ENCODE assay signal across 18 cellular contexts in the genomic region with DNA sequence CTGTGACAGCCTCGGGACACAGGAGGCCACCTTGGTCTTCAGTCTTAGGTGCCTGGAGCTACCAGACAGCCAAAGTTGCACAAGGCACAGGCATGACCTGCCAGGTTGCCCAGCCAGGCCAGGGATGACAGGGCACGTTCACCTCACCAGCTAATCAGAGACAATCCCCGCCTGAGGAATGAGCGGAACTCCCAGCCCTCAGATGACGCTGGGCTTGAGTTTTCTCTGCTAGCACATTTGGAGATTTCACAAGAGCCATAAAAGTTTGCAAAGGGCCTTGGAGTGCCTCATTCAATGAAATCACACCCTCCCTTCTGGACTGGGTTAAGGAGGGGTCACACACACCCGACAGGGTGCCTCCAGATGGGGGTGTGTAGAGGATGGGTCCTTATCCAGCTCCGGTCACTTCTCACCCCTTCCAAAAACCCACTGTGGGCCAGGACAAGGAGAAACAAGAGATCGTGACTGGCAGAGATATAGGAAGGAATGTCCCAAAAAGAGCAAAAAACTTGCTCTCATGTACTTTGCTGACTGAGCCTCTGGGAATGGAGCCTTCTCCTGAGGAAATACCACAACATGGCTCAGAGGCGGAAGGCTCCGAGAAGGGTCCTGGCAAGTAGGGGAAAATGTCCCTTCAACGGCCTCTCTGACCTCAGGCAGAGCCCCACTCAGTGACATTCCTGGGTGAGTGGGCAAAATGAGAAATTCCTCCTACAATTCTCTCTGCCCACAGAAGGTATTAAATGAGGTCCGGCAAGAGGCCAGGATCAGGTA.
DNase-seq lines count a peak whose midpoint lies in the region; ATAC-seq and TF ChIP-seq lines count a peak whose summit lies in the region.
"Had no signal": no experiment of that assay in that cellular context is flagged by ENCODE, and none has a peak within 500 bp of the region (broad histone marks: within the 10 kb centered on the region; RNA-seq: fewer than 3 reads in every experiment).

No MANE protein-coding gene starts in this region.

- H3K4me3 Mint-ChIP-seq in activated T-helper 2 cell treated with anti-CD3 and anti-CD28 coated beads, Interferon-gamma antibody, Interleukin-2, Interleukin-4, amounts not matched to agents 10 μg/mL and 5 μg/mL and 100 μg/mL, durations not matched to agents 14 hours and 24 hours and 36 hours (ENCODE audit: low read depth) = no peak overlapping the region
- H3K4me3 Mint-ChIP-seq: CD8-positive, alpha-beta memory T cell had no signal

- no peaks in the 10 kb centered on the region for H3K27me3 ChIP-seq in thyroid gland

- peaks cover 3 to 4% of the 10 kb centered on the region in 2 donors for H3K4me1 ChIP-seq in thyroid gland

- H3K9me3 ChIP-seq in thyroid gland = no peaks in the 10 kb centered on the region

- H3K4me3 ChIP-seq in lower leg skin (ENCODE audit: low read depth, poor library complexity, severe bottlenecking) (no peak overlapping the region), thyroid gland (replicated peaks in 1 of 3) (no peak overlapping the region)
- H3K4me3 ChIP-seq: SK-N-MC had no signal

- H3K27ac Mint-ChIP-seq in activated T-helper 2 cell treated with anti-CD3 and anti-CD28 coated beads, Interferon-gamma antibody, Interleukin-2, Interleukin-4, amounts not matched to agents 10 μg/mL and 5 μg/mL and 100 μg/mL, durations not matched to agents 14 hours and 24 hours and 36 hours = peak overlapping the region; percentile 36
- H3K27ac Mint-ChIP-seq: CD8-positive, alpha-beta memory T cell had no signal

- H3K9me3 Mint-ChIP-seq in activated T-helper 2 cell treated with anti-CD3 and anti-CD28 coated beads, Interferon-gamma antibody, Interleukin-2, Interleukin-4, amounts not matched to agents 10 μg/mL and 5 μg/mL and 100 μg/mL, durations not matched to agents 14 hours and 24 hours and 36 hours = peaks cover 7% of the 10 kb centered on the region

- DNase-seq in EH (ENCODE audit: low read depth) (peak; percentile 91), lower leg skin (ENCODE audit: low spot score in 2 of 2) (peak; percentile 41 to 91), thyroid gland (peak; percentile 76 to 77), DMS 273 (lab: John Stamatoyannopoulos, UW; ENCODE audit: unreplicated experiment) (no peak), superior temporal gyrus (ENCODE audit: extremely low spot score) (no peak)
- no peak for DNase-seq in activated T-helper 2 cell treated with anti-CD3 and anti-CD28 coated beads, Interferon-gamma antibody, Interleukin-2, Interleukin-4, amounts not matched to agents 10 μg/mL and 5 μg/mL and 100 μg/mL, durations not matched to agents 14 hours and 24 hours and 36 hours (ENCODE audit: low spot score)
- DNase-seq: activated CD4-positive, alpha-beta T cell treated with anti-CD3 and anti-CD28 coated beads, Interleukin-2, amount 50 U/mL, for 48 hours; activated gamma-delta T cell treated with Interleukin-2 at 50 U/mL for 16 hours; amygdala; caudate nucleus; CD8-positive, alpha-beta memory T cell; erythroblast; NCI-H1417 treated with DMSO at 0.1 percent for 48 hours; NCI-H524; WERI-Rb-1 had no signal

- TF ChIP-seq POLR2A in lower leg skin (IDR thresholded peaks at IDR 0.05) = no peak
- TF ChIP-seq POLR2A in thyroid gland (IDR thresholded peaks at IDR 0.05) = no peak

- no peak overlapping the region for H3K27ac ChIP-seq in thyroid gland
- H3K27ac ChIP-seq: SK-N-MC, WERI-Rb-1 had no signal

- ATAC-seq in HG02973 (IDR thresholded peaks at IDR 0.05; ENCODE audit: unreplicated experiment) = no peak
- ATAC-seq in HG03039 (IDR thresholded peaks at IDR 0.05; ENCODE audit: unreplicated experiment) = no peak

- 66 to 71% methylated on average over 12 of the region's 12 CpGs for WGBS in lower leg skin, 2 donors
- WGBS in thyroid gland, 2 donors = 57 to 68% methylated on average over 10 to 12 of the region's 12 CpGs

- H3K36me3 ChIP-seq in thyroid gland = no peaks in the 10 kb centered on the region
- H3K36me3 ChIP-seq: WERI-Rb-1 had no signal

- intact Hi-C loops in activated T-helper 2 cell treated with anti-CD3 and anti-CD28 coated beads, Interferon-gamma antibody, Interleukin-2, Interleukin-4, amounts not matched to agents 10 μg/mL and 5 μg/mL and 100 μg/mL, durations not matched to agents 14 hours and 24 hours and 36 hours (cut with micrococcal nuclease) = no loop called here
- intact Hi-C loops in lower leg skin (cut with DNase I; ENCODE audit: low total_unique reads) (no loop called here), thyroid gland (cut with DNase I) (no loop called here)

- peaks cover 36% of the 10 kb centered on the region for H3K4me1 Mint-ChIP-seq in activated T-helper 2 cell treated with anti-CD3 and anti-CD28 coated beads, Interferon-gamma antibody, Interleukin-2, Interleukin-4, amounts not matched to agents 10 μg/mL and 5 μg/mL and 100 μg/mL, durations not matched to agents 14 hours and 24 hours and 36 hours (ENCODE audit: low read depth)
- H3K4me1 Mint-ChIP-seq: CD8-positive, alpha-beta memory T cell had no signal

- no peak for TF ChIP-seq CTCF in lower leg skin (IDR thresholded peaks at IDR 0.05)
- no peak for TF ChIP-seq CTCF in thyroid gland (IDR thresholded peaks at IDR 0.05)

- H3K27me3 Mint-ChIP-seq in activated T-helper 2 cell treated with anti-CD3 and anti-CD28 coated beads, Interferon-gamma antibody, Interleukin-2, Interleukin-4, amounts not matched to agents 10 μg/mL and 5 μg/mL and 100 μg/mL, durations not matched to agents 14 hours and 24 hours and 36 hours (ENCODE audit: low read depth) = no peaks in the 10 kb centered on the region

- H3K36me3 Mint-ChIP-seq in activated T-helper 2 cell treated with anti-CD3 and anti-CD28 coated beads, Interferon-gamma antibody, Interleukin-2, Interleukin-4, amounts not matched to agents 10 μg/mL and 5 μg/mL and 100 μg/mL, durations not matched to agents 14 hours and 24 hours and 36 hours (ENCODE audit: low read depth) = peaks cover 3% of the 10 kb centered on the region

Comparison
In these comparisons a context has a peak if more than half of its experiments do, and no peak if none do; other contexts are left out.
1. DNase-seq: peak in EH (single experiment), lower leg skin (2 of 2) and thyroid gland (2 of 2); none in activated T-helper 2 cell treated with anti-CD3 and anti-CD28 coated beads, Interferon-gamma antibody, Interleukin-2, Interleukin-4, amounts not matched to agents 10 μg/mL and 5 μg/mL and 100 μg/mL, durations not matched to agents 14 hours and 24 hours and 36 hours (single experiment), DMS 273 (single experiment) and superior temporal gyrus (single experiment).